Comparison of ENCODE assay signal across 34 cellular contexts in the genomic region with DNA sequence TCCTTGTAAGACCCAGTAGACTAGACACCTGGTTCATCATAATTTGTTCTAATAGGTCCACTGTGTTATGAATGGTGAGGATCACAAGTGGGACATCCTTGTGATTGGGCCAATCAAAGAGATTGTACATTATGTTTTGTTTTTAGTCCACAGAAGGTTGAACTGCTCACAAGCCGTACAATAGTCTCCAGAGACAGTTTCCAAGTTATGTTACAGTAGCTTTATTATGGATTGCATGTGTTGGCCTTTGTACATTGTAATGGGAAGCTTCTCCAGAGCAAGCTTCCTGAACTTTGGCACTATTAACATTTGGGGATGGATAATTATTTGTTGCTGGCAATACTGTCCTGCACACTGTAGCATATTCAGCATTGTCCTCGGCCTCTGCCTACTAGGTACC.
"Had no signal": no experiment of that assay in that cellular context is flagged by ENCODE, and none has a peak within 500 bp of the region (broad histone marks: within the 10 kb centered on the region; RNA-seq: fewer than 3 reads in every experiment).

No MANE protein-coding gene starts in this region.

- H3K36me3 Mint-ChIP-seq: activated CD8-positive, alpha-beta memory T cell treated with anti-CD3 and anti-CD28 coated beads, Interleukin-2, amount 10 ng/mL, durations not matched to agents 7 days and 5 days; activated naive CD4-positive, alpha-beta T cell treated with anti-CD3 and anti-CD28 coated beads, Interleukin-2, amount 10 ng/mL, durations not matched to agents 7 days and 5 days; activated naive CD4-positive, alpha-beta T cell treated with anti-CD3 and anti-CD28 coated beads, Interleukin-2, amount 50 U/mL, for 24 hours; activated naive CD8-positive, alpha-beta T cell; activated naive CD8-positive, alpha-beta T cell treated with anti-CD3 and anti-CD28 coated beads, Interleukin-2, amount 10 ng/mL, durations not matched to agents 7 days and 5 days; brain had no signal

- H3K27me3 Mint-ChIP-seq: activated B cell treated with CpG ODN at 0.5 μM for 24 hours; activated CD4-positive, alpha-beta memory T cell treated with anti-CD3 and anti-CD28 coated beads, Interleukin-2, amount 10 ng/mL, durations not matched to agents 7 days and 5 days; activated CD4-positive, alpha-beta T cell treated with anti-CD3 and anti-CD28 coated beads, Interleukin-2, amount 10 ng/mL, durations not matched to agents 24 days and 14 days; activated CD8-positive, alpha-beta memory T cell treated with anti-CD3 and anti-CD28 coated beads, Interleukin-2, amount 10 ng/mL, durations not matched to agents 7 days and 5 days; activated naive CD4-positive, alpha-beta T cell treated with anti-CD3 and anti-CD28 coated beads, Interleukin-2, amount 10 ng/mL, durations not matched to agents 7 days and 5 days; activated naive CD4-positive, alpha-beta T cell treated with anti-CD3 and anti-CD28 coated beads, Interleukin-2, amount 50 U/mL, for 24 hours; activated naive CD8-positive, alpha-beta T cell; activated naive CD8-positive, alpha-beta T cell treated with anti-CD3 and anti-CD28 coated beads, Interleukin-2, amount 10 ng/mL, durations not matched to agents 7 days and 5 days; activated naive CD8-positive, alpha-beta T cell treated with anti-CD3 and anti-CD28 coated beads, Interleukin-2, amount 50 U/mL, for 24 hours; brain had no signal

- H3K27ac Mint-ChIP-seq: activated B cell treated with CpG ODN at 0.5 μM for 24 hours; activated CD4-positive, alpha-beta memory T cell treated with anti-CD3 and anti-CD28 coated beads, Interleukin-2, amount 10 ng/mL, durations not matched to agents 7 days and 5 days; activated CD4-positive, alpha-beta T cell treated with anti-CD3 and anti-CD28 coated beads, Interleukin-2, amount 10 ng/mL, durations not matched to agents 24 days and 14 days; activated CD8-positive, alpha-beta memory T cell treated with anti-CD3 and anti-CD28 coated beads, Interleukin-2, amount 10 ng/mL, durations not matched to agents 7 days and 5 days; activated CD8-positive, alpha-beta T cell treated with anti-CD3 and anti-CD28 coated beads, Interleukin-2, amount 10 ng/mL, durations not matched to agents 7 days and 5 days; activated naive CD4-positive, alpha-beta T cell treated with anti-CD3 and anti-CD28 coated beads, Interleukin-2, amount 10 ng/mL, durations not matched to agents 7 days and 5 days; activated naive CD4-positive, alpha-beta T cell treated with anti-CD3 and anti-CD28 coated beads, Interleukin-2, amount 50 U/mL, for 24 hours; activated naive CD8-positive, alpha-beta T cell; activated naive CD8-positive, alpha-beta T cell treated with anti-CD3 and anti-CD28 coated beads, Interleukin-2, amount 10 ng/mL, durations not matched to agents 7 days and 5 days; activated naive CD8-positive, alpha-beta T cell treated with anti-CD3 and anti-CD28 coated beads, Interleukin-2, amount 50 U/mL, for 24 hours; activated T-cell treated with anti-CD3 and anti-CD28 coated beads, Interleukin-2, amount 50 U/mL, for 24 hours; activated T-helper 2 cell treated with anti-CD3 and anti-CD28 coated beads, Interferon-gamma antibody, Interleukin-2, Interleukin-4, amounts not matched to agents 10 μg/mL and 5 μg/mL and 100 μg/mL, durations not matched to agents 14 hours and 24 hours and 36 hours; brain; T-helper 1 cell treated with Interleukin-12 subunit alpha and Interleukin-12 subunit beta and Interleukin-4 antibody, amounts not matched to agents 30 μg/mL and 1 μg/mL, for 36 hours; T-helper 2 cell treated with Interferon-gamma antibody and Interleukin-4, amounts not matched to agents 5 μg/mL and 100 μg/mL, for 36 hours had no signal

- H3K4me1 Mint-ChIP-seq: activated B cell treated with CpG ODN at 0.5 μM for 24 hours; activated CD4-positive, alpha-beta memory T cell treated with anti-CD3 and anti-CD28 coated beads, Interleukin-2, amount 10 ng/mL, durations not matched to agents 7 days and 5 days; activated CD4-positive, alpha-beta T cell treated with anti-CD3 and anti-CD28 coated beads, Interleukin-2, amount 10 ng/mL, durations not matched to agents 24 days and 14 days; activated CD8-positive, alpha-beta memory T cell treated with anti-CD3 and anti-CD28 coated beads, Interleukin-2, amount 10 ng/mL, durations not matched to agents 7 days and 5 days; activated naive CD4-positive, alpha-beta T cell treated with anti-CD3 and anti-CD28 coated beads, Interleukin-2, amount 10 ng/mL, durations not matched to agents 7 days and 5 days; activated naive CD4-positive, alpha-beta T cell treated with anti-CD3 and anti-CD28 coated beads, Interleukin-2, amount 50 U/mL, for 24 hours; activated naive CD8-positive, alpha-beta T cell treated with anti-CD3 and anti-CD28 coated beads, Interleukin-2, amount 10 ng/mL, durations not matched to agents 7 days and 5 days; activated naive CD8-positive, alpha-beta T cell treated with anti-CD3 and anti-CD28 coated beads, Interleukin-2, amount 50 U/mL, for 24 hours; brain had no signal

- DNase-seq: activated B cell treated with CpG ODN at 0.5 μM for 24 hours; activated CD4-positive, alpha-beta memory T cell treated with anti-CD3 and anti-CD28 coated beads, Interleukin-2, amount 10 ng/mL, durations not matched to agents 7 days and 5 days; activated CD4-positive, alpha-beta T cell treated with anti-CD3 and anti-CD28 coated beads for 4 hours; activated CD4-positive, alpha-beta T cell treated with anti-CD3 and anti-CD28 coated beads, Interleukin-2, amount 10 ng/mL, durations not matched to agents 24 days and 14 days; activated CD4-positive, alpha-beta T cell treated with anti-CD3 and anti-CD28 coated beads, Interleukin-2, amount 50 U/mL, for 1 hour; activated CD4-positive, alpha-beta T cell treated with anti-CD3 and anti-CD28 coated beads, Interleukin-2, amount 50 U/mL, for 4 hours; activated CD4-positive, CD25-positive, alpha-beta regulatory T cell treated with anti-CD3 and anti-CD28 coated beads, Interleukin-2, amount 50 U/mL, for 72 hours; activated CD8-positive, alpha-beta memory T cell treated with anti-CD3 and anti-CD28 coated beads for 24 hours; activated CD8-positive, alpha-beta memory T cell treated with anti-CD3 and anti-CD28 coated beads, Interleukin-2, amount 10 ng/mL, durations not matched to agents 7 days and 5 days; activated CD8-positive, alpha-beta memory T cell treated with anti-CD3 and anti-CD28 coated beads, Interleukin-2, amount 50 U/mL, for 48 hours; activated CD8-positive, alpha-beta T cell treated with anti-CD3 and anti-CD28 coated beads, Interleukin-2, amount 10 ng/mL, durations not matched to agents 7 days and 5 days; activated effector memory CD4-positive, alpha-beta T cell treated with Interleukin-2 at 50 U/mL for 16 hours; activated gamma-delta T cell; activated naive CD4-positive, alpha-beta T cell treated with anti-CD3 and anti-CD28 coated beads, Interleukin-2, amount 10 ng/mL, durations not matched to agents 7 days and 5 days; activated naive CD4-positive, alpha-beta T cell treated with Interleukin-2 at 50 U/mL for 16 hours; activated naive CD8-positive, alpha-beta T cell treated with anti-CD3 and anti-CD28 coated beads, Interleukin-2, amount 10 ng/mL, durations not matched to agents 7 days and 5 days; activated naive CD8-positive, alpha-beta T cell treated with anti-CD3 and anti-CD28 coated beads, Interleukin-2, amount 50 U/mL, for 24 hours; activated T-cell treated with anti-CD3 and anti-CD28 coated beads, Interleukin-2, amount 50 U/mL, for 24 hours; activated T-cell treated with anti-CD3 and anti-CD28 coated beads, Interleukin-2, amount 50 U/mL, for 48 hours; amygdala; anterior cingulate cortex; central memory CD4-positive, alpha-beta T cell; T-helper 1 cell; T-helper 2 cell; T-helper 9 cell had no signal

- H3K27me3 ChIP-seq: ascending aorta had no signal

- H3K4me3 Mint-ChIP-seq: activated B cell treated with CpG ODN at 0.5 μM for 24 hours; activated CD4-positive, alpha-beta memory T cell treated with anti-CD3 and anti-CD28 coated beads, Interleukin-2, amount 10 ng/mL, durations not matched to agents 7 days and 5 days; activated CD4-positive, alpha-beta T cell treated with anti-CD3 and anti-CD28 coated beads, Interleukin-2, amount 10 ng/mL, durations not matched to agents 24 days and 14 days; activated CD8-positive, alpha-beta memory T cell treated with anti-CD3 and anti-CD28 coated beads, Interleukin-2, amount 10 ng/mL, durations not matched to agents 7 days and 5 days; activated CD8-positive, alpha-beta T cell treated with anti-CD3 and anti-CD28 coated beads, Interleukin-2, amount 10 ng/mL, durations not matched to agents 7 days and 5 days; activated naive CD4-positive, alpha-beta T cell treated with anti-CD3 and anti-CD28 coated beads, Interleukin-2, amount 10 ng/mL, durations not matched to agents 7 days and 5 days; activated naive CD4-positive, alpha-beta T cell treated with anti-CD3 and anti-CD28 coated beads, Interleukin-2, amount 50 U/mL, for 24 hours; activated naive CD8-positive, alpha-beta T cell; activated naive CD8-positive, alpha-beta T cell treated with anti-CD3 and anti-CD28 coated beads, Interleukin-2, amount 10 ng/mL, durations not matched to agents 7 days and 5 days; activated naive CD8-positive, alpha-beta T cell treated with anti-CD3 and anti-CD28 coated beads, Interleukin-2, amount 50 U/mL, for 24 hours; activated T-cell treated with anti-CD3 and anti-CD28 coated beads, Interleukin-2, amount 50 U/mL, for 24 hours; brain; T-helper 1 cell treated with Interleukin-12 subunit alpha and Interleukin-12 subunit beta and Interleukin-4 antibody, amounts not matched to agents 30 μg/mL and 1 μg/mL, for 36 hours; T-helper 2 cell treated with Interferon-gamma antibody and Interleukin-4, amounts not matched to agents 5 μg/mL and 100 μg/mL, for 36 hours had no signal

- H3K36me3 ChIP-seq: ascending aorta had no signal

- FAIRE-seq: TTC549 had no signal

- H3K4me3 ChIP-seq: ascending aorta had no signal

- H3K9me3 Mint-ChIP-seq: activated B cell treated with CpG ODN at 0.5 μM for 24 hours; activated CD4-positive, alpha-beta memory T cell treated with anti-CD3 and anti-CD28 coated beads, Interleukin-2, amount 10 ng/mL, durations not matched to agents 7 days and 5 days; activated CD4-positive, alpha-beta T cell treated with anti-CD3 and anti-CD28 coated beads, Interleukin-2, amount 10 ng/mL, durations not matched to agents 24 days and 14 days; activated naive CD4-positive, alpha-beta T cell treated with anti-CD3 and anti-CD28 coated beads, Interleukin-2, amount 10 ng/mL, durations not matched to agents 7 days and 5 days; activated naive CD4-positive, alpha-beta T cell treated with anti-CD3 and anti-CD28 coated beads, Interleukin-2, amount 50 U/mL, for 24 hours; activated naive CD8-positive, alpha-beta T cell treated with anti-CD3 and anti-CD28 coated beads, Interleukin-2, amount 10 ng/mL, durations not matched to agents 7 days and 5 days; activated T-helper 2 cell treated with anti-CD3 and anti-CD28 coated beads, Interferon-gamma antibody, Interleukin-2, Interleukin-4, amounts not matched to agents 10 μg/mL and 5 μg/mL and 100 μg/mL, durations not matched to agents 14 hours and 24 hours and 36 hours had no signal

- H3K9me3 ChIP-seq: ascending aorta had no signal

- H3K27ac ChIP-seq: ascending aorta, VCaP had no signal

- H3K4me1 ChIP-seq: ascending aorta had no signal
